In genomic region chr20:16562259-16562658, GRCh38 we compare ENCODE assay signal across 18 cellular contexts. TPM values are rescaled to one million over a fixed set of nuclear protein-coding genes. Genes with fewer than 3 reads are reported as not detected.
DNase-seq lines count a peak whose midpoint lies in the region; ATAC-seq and TF ChIP-seq lines count a peak whose summit lies in the region.
"Had no signal": no experiment of that assay in that cellular context is flagged by ENCODE, and none has a peak within 500 bp of the region (broad histone marks: within the 10 kb centered on the region; RNA-seq: fewer than 3 reads in every experiment).

No MANE protein-coding gene starts in this region.

- ATAC-seq in HG02973 (IDR thresholded peaks at IDR 0.05; ENCODE audit: unreplicated experiment): no peak
- no peak for ATAC-seq in activated T-helper 17 cell treated with anti-CD3 and anti-CD28 coated beads, Interleukin-2, amount 50 U/mL, for 72 hours (replicated peaks)

- H3K9me3 ChIP-seq in breast epithelium: no peaks in the 10 kb centered on the region
- no peaks in the 10 kb centered on the region for H3K9me3 ChIP-seq in osteoblast (ENCODE audit: low read depth, low read length)
- H3K9me3 ChIP-seq: Caco-2, HAP-1 had no signal

- H3K4me1 ChIP-seq in breast epithelium: no peaks in the 10 kb centered on the region
- H3K4me1 ChIP-seq in osteoblast (ENCODE audit: insufficient read depth, low read length): peaks cover 17% of the 10 kb centered on the region
- H3K4me1 ChIP-seq: Caco-2, HAP-1 had no signal

- intact Hi-C loops in breast epithelium (cut with DNase I; ENCODE audit: low total_unique reads): loop anchor here (5.0 kb wide), 1 partner anchor 40 kb away; no protein-coding TSS in a partner anchor
- intact Hi-C loops in MCF 10A (cut with micrococcal nuclease): no loop called here

- H3K4me2 ChIP-seq in osteoblast (ENCODE audit: insufficient read depth, low read length): no peak overlapping the region

- peaks cover 2% of the 10 kb centered on the region for H4K20me1 ChIP-seq in osteoblast (ENCODE audit: insufficient read depth, low read length)
- H4K20me1 ChIP-seq: BLaER1 had no signal

- H3K36me3 ChIP-seq in breast epithelium: no peaks in the 10 kb centered on the region
- H3K36me3 ChIP-seq in osteoblast (ENCODE audit: insufficient read depth, low read length): no peaks in the 10 kb centered on the region
- H3K36me3 ChIP-seq: HAP-1 had no signal

- H3K27me3 Mint-ChIP-seq in MCF 10A (ENCODE audit: insufficient read depth, unreplicated experiment): no peaks in the 10 kb centered on the region
- no peaks in the 10 kb centered on the region for H3K27me3 Mint-ChIP-seq in activated T-helper 17 cell treated with anti-CD3 and anti-CD28 coated beads, Interleukin-2, amount 50 U/mL, for 72 hours
- H3K27me3 Mint-ChIP-seq: CD8-positive, alpha-beta memory T cell had no signal

- TF ChIP-seq POLR2A in breast epithelium (IDR thresholded peaks at IDR 0.05): no peak

- no peak for TF ChIP-seq CTCF in breast epithelium (IDR thresholded peaks at IDR 0.05)
- no peak for TF ChIP-seq CTCF in MCF 10A (IDR thresholded peaks at IDR 0.05; ENCODE audit: unreplicated experiment)
- TF ChIP-seq CTCF in osteoblast (IDR thresholded peaks at IDR 0.05; ENCODE audit: extremely low read depth, low read depth, low read length): no peak

- no peaks in the 10 kb centered on the region for H3K36me3 Mint-ChIP-seq in MCF 10A (ENCODE audit: insufficient read depth, unreplicated experiment)
- no peaks in the 10 kb centered on the region for H3K36me3 Mint-ChIP-seq in activated T-helper 17 cell treated with anti-CD3 and anti-CD28 coated beads, Interleukin-2, amount 50 U/mL, for 72 hours (ENCODE audit: low read depth)

- H3K4me3 Mint-ChIP-seq in MCF 10A (ENCODE audit: unreplicated experiment): no peak overlapping the region
- H3K4me3 Mint-ChIP-seq in activated T-helper 17 cell treated with anti-CD3 and anti-CD28 coated beads, Interleukin-2, amount 50 U/mL, for 72 hours: no peak overlapping the region
- H3K4me3 Mint-ChIP-seq: CD8-positive, alpha-beta memory T cell had no signal

- H3K4me3 ChIP-seq in breast epithelium (no peak overlapping the region), osteoblast (ENCODE audit: insufficient read depth, low read length) (no peak overlapping the region)
- H3K4me3 ChIP-seq: BLaER1, HAP-1 had no signal

- POLR2A ChIA-PET in MCF 10A (lab: Yijun Ruan, JAX): no interaction called here

- H3K27ac ChIP-seq in breast epithelium (peak overlapping the region; percentile 15 to 57), osteoblast (ENCODE audit: low read depth, low read length) (no peak overlapping the region)
- H3K27ac ChIP-seq: HL-60 had no signal

- CTCF ChIA-PET in MCF 10A (lab: Yijun Ruan, JAX): no interaction called here

- H3K4me1 Mint-ChIP-seq in MCF 10A (ENCODE audit: insufficient read depth, unreplicated experiment): peaks cover 6% of the 10 kb centered on the region
- H3K4me1 Mint-ChIP-seq in activated T-helper 17 cell treated with anti-CD3 and anti-CD28 coated beads, Interleukin-2, amount 50 U/mL, for 72 hours: peaks cover 16% of the 10 kb centered on the region

- no peak overlapping the region for H3K27ac Mint-ChIP-seq in MCF 10A (ENCODE audit: low read depth, unreplicated experiment)
- no peak overlapping the region for H3K27ac Mint-ChIP-seq in activated T-helper 17 cell treated with anti-CD3 and anti-CD28 coated beads, Interleukin-2, amount 50 U/mL, for 72 hours

- H3K79me2 ChIP-seq in osteoblast (ENCODE audit: insufficient read depth, low read length): peaks cover 38% of the 10 kb centered on the region

- no TSS peak for BruUV-seq in MCF 10A (replicated peaks; lab: Mats Ljungman, UMichigan)

- H3K9me3 Mint-ChIP-seq in MCF 10A (ENCODE audit: unreplicated experiment): no peaks in the 10 kb centered on the region
- H3K9me3 Mint-ChIP-seq in activated T-helper 17 cell treated with anti-CD3 and anti-CD28 coated beads, Interleukin-2, amount 50 U/mL, for 72 hours: no peaks in the 10 kb centered on the region
- H3K9me3 Mint-ChIP-seq: CD8-positive, alpha-beta memory T cell had no signal

- H3K27me3 ChIP-seq in breast epithelium (no peaks in the 10 kb centered on the region), osteoblast (ENCODE audit: insufficient read depth, low read length) (no peaks in the 10 kb centered on the region)
- H3K27me3 ChIP-seq: BLaER1 had no signal

- H2AFZ ChIP-seq in osteoblast (ENCODE audit: low read length): no peak overlapping the region

- DNase-seq in breast epithelium (ENCODE audit: low spot score in 2 of 2) (no peak), MCF 10A (ENCODE audit: unreplicated experiment) (no peak), glomerular visceral epithelial cell (ENCODE audit: extremely low spot score) (peak; percentile 14), osteoblast (ENCODE audit: insufficient read length, low spot score, missing footprints) (peak; percentile 29), medulla oblongata (ENCODE audit: extremely low spot score) (no peak), NCI-H446 (lab: John Stamatoyannopoulos, UW) (no peak)
- DNase-seq: 8988T; AML-193; Caco-2; CD8-positive, alpha-beta memory T cell; DND-41; GDM1; GOT3 had no signal

RNA-seq across cellular contexts. Expression of gene KIF16B, which starts 11.0 kb away (rescaled TPM):
- total RNA-seq in breast epithelium (10 to 100 TPM; 23.8 to 47.9 (median 36.9) TPM), MCF 10A (2022) (14.8 and 15.8 TPM in 2 replicates), osteoblast (9.0 and 12.1 TPM in 2 replicates)
- total RNA-seq in activated T-helper 17 cell treated with anti-CD3 and anti-CD28 coated beads, Interleukin-2, amount 50 U/mL, for 72 hours: 1 to 10 TPM; 6.9 to 9.8 TPM

Comparison
In these comparisons a context has a peak if more than half of its experiments do, and no peak if none do; other contexts are left out.
1. DNase-seq: peak in glomerular visceral epithelial cell (single experiment) and osteoblast (single experiment); none in breast epithelium (0 of 2), MCF 10A (single experiment), medulla oblongata (single experiment) and NCI-H446 (0 of 2).